Comparison of ENCODE assay signal across 17 cellular contexts in genomic region chr7:7672545-7673239, GRCh38. TPM values are rescaled to one million over a fixed set of nuclear protein-coding genes. Genes with fewer than 3 reads are reported as not detected.
DNase-seq lines count a peak whose midpoint lies in the region; ATAC-seq and TF ChIP-seq lines count a peak whose summit lies in the region.
"Had no signal": no experiment of that assay in that cellular context is flagged by ENCODE, and none has a peak within 500 bp of the region (broad histone marks: within the 10 kb centered on the region; RNA-seq: fewer than 3 reads in every experiment).

No MANE protein-coding gene starts in this region.

- no peak overlapping the region for H3K27ac ChIP-seq in CD8-positive, alpha-beta memory T cell (ENCODE audit: low read depth, low read length)
- peak overlapping the region; percentile 55 for H3K27ac ChIP-seq in naive thymus-derived CD4-positive, alpha-beta T cell (ENCODE audit: low read depth, low read length)
- H3K27ac ChIP-seq in right lobe of liver = no peak overlapping the region
- H3K27ac ChIP-seq: 22Rv1, SJCRH30 had no signal

- TF ChIP-seq CTCF in right lobe of liver (IDR thresholded peaks at IDR 0.05) = no peak

- H3K27me3 ChIP-seq in CD8-positive, alpha-beta memory T cell (ENCODE audit: insufficient read depth, low read length, poor library complexity, severe bottlenecking) = no peaks in the 10 kb centered on the region
- no peaks in the 10 kb centered on the region for H3K27me3 ChIP-seq in naive thymus-derived CD4-positive, alpha-beta T cell (ENCODE audit: control insufficient read depth in 2 of 2, insufficient read depth in 2 of 2, low read length in 2 of 2)
- no peaks in the 10 kb centered on the region for H3K27me3 ChIP-seq in right lobe of liver
- H3K27me3 ChIP-seq: ascending aorta, SJCRH30 had no signal

- peaks cover 0 to 4% (median 0%) of the 10 kb centered on the region in 5 donors for H3K9me3 Mint-ChIP-seq in CD8-positive, alpha-beta memory T cell
- peaks cover 0 to 15% (median under 1%) of the 10 kb centered on the region in 11 donors for H3K9me3 Mint-ChIP-seq in naive thymus-derived CD4-positive, alpha-beta T cell

- CTCF ChIA-PET in CD8-positive, alpha-beta memory T cell (lab: Charles Lee) = no interaction called here
- CTCF ChIA-PET in naive thymus-derived CD4-positive, alpha-beta T cell (lab: Charles Lee) = no interaction called here

- H3K4me1 Mint-ChIP-seq in CD8-positive, alpha-beta memory T cell = peaks cover 20 to 49% (median 46%) of the 10 kb centered on the region in 3 donors
- H3K4me1 Mint-ChIP-seq in T-helper 17 cell = peaks cover 19% of the 10 kb centered on the region
- H3K4me1 Mint-ChIP-seq in naive thymus-derived CD4-positive, alpha-beta T cell = peaks cover 21 to 68% (median 59%) of the 10 kb centered on the region in 7 donors

- H3K4me3 ChIP-seq in CD8-positive, alpha-beta memory T cell (ENCODE audit: low read length) = no peak overlapping the region
- H3K4me3 ChIP-seq in naive thymus-derived CD4-positive, alpha-beta T cell (ENCODE audit: low read length) = no peak overlapping the region
- no peak overlapping the region for H3K4me3 ChIP-seq in right lobe of liver
- H3K4me3 ChIP-seq: ascending aorta, SJCRH30 had no signal

- no peaks in the 10 kb centered on the region for H3K27me3 Mint-ChIP-seq in CD8-positive, alpha-beta memory T cell
- H3K27me3 Mint-ChIP-seq in T-helper 17 cell = no peaks in the 10 kb centered on the region
- H3K27me3 Mint-ChIP-seq in naive thymus-derived CD4-positive, alpha-beta T cell = no peaks in the 10 kb centered on the region

- WGBS in right lobe of liver (ENCODE audit: insufficient coverage, low coverage, low lambda C conversion rate, missing lambda C conversion rate) = 69% methylated on average over 6 of the region's 6 CpGs

- H3K27ac Mint-ChIP-seq in CD8-positive, alpha-beta memory T cell = peak overlapping the region; percentile 9 to 83 (median 27)
- H3K27ac Mint-ChIP-seq in T-helper 17 cell = peak overlapping the region; percentile 62
- H3K27ac Mint-ChIP-seq in naive thymus-derived CD4-positive, alpha-beta T cell = peak overlapping the region; percentile 30 to 90 (median 79)

- peaks cover 20% of the 10 kb centered on the region for H3K4me1 ChIP-seq in CD8-positive, alpha-beta memory T cell (ENCODE audit: insufficient read depth, low read length)
- H3K4me1 ChIP-seq in naive thymus-derived CD4-positive, alpha-beta T cell (ENCODE audit: control insufficient read depth in 2 of 2, insufficient read depth in 2 of 2, low read length in 2 of 2) = no peaks in the 10 kb centered on the region
- no peaks in the 10 kb centered on the region for H3K4me1 ChIP-seq in right lobe of liver
- H3K4me1 ChIP-seq: SJCRH30 had no signal

- no peaks in the 10 kb centered on the region for H3K9me3 ChIP-seq in CD8-positive, alpha-beta memory T cell (ENCODE audit: low read length)
- H3K9me3 ChIP-seq in T-helper 17 cell (ENCODE audit: control insufficient read depth, low read length, poor library complexity, severe bottlenecking) (no peaks in the 10 kb centered on the region), right lobe of liver (no peaks in the 10 kb centered on the region)
- H3K9me3 ChIP-seq in naive thymus-derived CD4-positive, alpha-beta T cell (ENCODE audit: control insufficient read depth in 2 of 3, low read length in 3 of 3) = no peaks in the 10 kb centered on the region
- H3K9me3 ChIP-seq: ascending aorta, SJCRH30 had no signal

- TF ChIP-seq POLR2A in right lobe of liver (IDR thresholded peaks at IDR 0.05) = no peak

- peaks cover 8 to 37% (median 25%) of the 10 kb centered on the region in 3 donors for H3K36me3 Mint-ChIP-seq in CD8-positive, alpha-beta memory T cell
- peaks cover 7% of the 10 kb centered on the region for H3K36me3 Mint-ChIP-seq in T-helper 17 cell (ENCODE audit: low read depth)
- peaks cover 8 to 39% (median 31%) of the 10 kb centered on the region in 5 donors for H3K36me3 Mint-ChIP-seq in naive thymus-derived CD4-positive, alpha-beta T cell

- H3K36me3 ChIP-seq in CD8-positive, alpha-beta memory T cell (ENCODE audit: insufficient read depth, low read length) = peaks cover 5% of the 10 kb centered on the region
- H3K36me3 ChIP-seq in naive thymus-derived CD4-positive, alpha-beta T cell (ENCODE audit: control insufficient read depth in 2 of 3, insufficient read depth in 3 of 3, low read length in 3 of 3) = peaks cover 0 to 17% (median 7%) of the 10 kb centered on the region in 3 experiments
- no peaks in the 10 kb centered on the region for H3K36me3 ChIP-seq in right lobe of liver
- H3K36me3 ChIP-seq: ascending aorta had no signal

- POLR2A ChIA-PET in CD8-positive, alpha-beta memory T cell (lab: Charles Lee) = no interaction called here
- POLR2A ChIA-PET in naive thymus-derived CD4-positive, alpha-beta T cell (lab: Charles Lee) = no interaction called here

- no peak overlapping the region for H3K4me3 Mint-ChIP-seq in CD8-positive, alpha-beta memory T cell
- H3K4me3 Mint-ChIP-seq in T-helper 17 cell = peak overlapping the region; percentile 72
- H3K4me3 Mint-ChIP-seq in naive thymus-derived CD4-positive, alpha-beta T cell = peak overlapping the region in 9 of 10 donors; percentile 40 to 74 (median 65)

- ATAC-seq in T-helper 17 cell (peak; percentile 39), right lobe of liver (no peak), left ventricle myocardium superior (no peak)
- ATAC-seq in naive thymus-derived CD4-positive, alpha-beta T cell = no peak
- ATAC-seq: HCT116, sciatic nerve had no signal

- DNase-seq in NOMO-1 treated with DMSO at 0.1 percent for 48 hours (lab: John Stamatoyannopoulos, UW; ENCODE audit: unreplicated experiment) (peak; percentile 6), NOMO-1 treated with dmso at 0.1 percent for 144 hours (lab: John Stamatoyannopoulos, UW; ENCODE audit: unreplicated experiment) (no peak), T-helper 17 cell (no peak), right lobe of liver (no peak), left ventricle myocardium superior (no peak)
- no peak for DNase-seq in CD8-positive, alpha-beta memory T cell
- no peak for DNase-seq in naive thymus-derived CD4-positive, alpha-beta T cell
- no peak for DNase-seq in activated effector memory CD4-positive, alpha-beta T cell treated with anti-CD3 and anti-CD28 coated beads, Interleukin-2, amount 50 U/mL, for 16 hours
- DNase-seq: activated CD8-positive, alpha-beta memory T cell treated with anti-CD3 and anti-CD28 coated beads, Interleukin-2, amount 50 U/mL, for 48 hours; IMR-90; mammary epithelial cell; NCI-H1105; SJCRH30 had no signal

- intact Hi-C loops in naive thymus-derived CD4-positive, alpha-beta T cell (cut with micrococcal nuclease) = loop anchor here in 1 of 2 donors (1.0 kb wide), 1 partner anchor 9 kb away; no protein-coding TSS in a partner anchor
- intact Hi-C loops in right lobe of liver (cut with DNase I) = no loop called here
- intact Hi-C loops in left ventricle myocardium superior (cut with micrococcal nuclease) = no loop called here

RNA-seq across cellular contexts. Expression of gene UMAD1, which starts 32.1 kb away (rescaled TPM):
- total RNA-seq in CD8-positive, alpha-beta memory T cell = 10 to 100 TPM; 13.5 to 14.8 TPM
- polyA plus RNA-seq in CD8-positive, alpha-beta memory T cell = 27.4 TPM
- 10 to 100 TPM; 10.9 to 15.0 TPM for total RNA-seq in T-helper 17 cell
- 10 to 100 TPM; 11.4 to 28.5 (median 14.5) TPM for total RNA-seq in naive thymus-derived CD4-positive, alpha-beta T cell
- 10 to 100 TPM; 26.7 to 28.6 TPM for polyA plus RNA-seq in naive thymus-derived CD4-positive, alpha-beta T cell
- 10 to 100 TPM in 2 of 6 experiments, 1 to 10 TPM in 4; 7.6 to 15.3 (median 9.5) TPM for total RNA-seq in right lobe of liver
- 14.4 TPM for total RNA-seq in left ventricle myocardium superior

RNA-seq across cellular contexts. Expression of gene RPA3, which starts 45.7 kb away (rescaled TPM):
- total RNA-seq in CD8-positive, alpha-beta memory T cell = 100 to 1,000 TPM; 145 to 149 TPM
- 94.9 TPM for polyA plus RNA-seq in CD8-positive, alpha-beta memory T cell
- total RNA-seq in T-helper 17 cell = 10 to 100 TPM; 27.0 to 34.9 TPM
- total RNA-seq in naive thymus-derived CD4-positive, alpha-beta T cell = 10 to 100 TPM; 20.0 to 73.6 (median 26.8) TPM
- polyA plus RNA-seq in naive thymus-derived CD4-positive, alpha-beta T cell = 10 to 100 TPM; 55.7 to 96.9 TPM
- total RNA-seq in right lobe of liver = 10 to 100 TPM; 11.3 to 22.3 (median 21.4) TPM
- 25.2 TPM for total RNA-seq in left ventricle myocardium superior

Comparison
In these comparisons a context has a peak if more than half of its experiments do, and no peak if none do; other contexts are left out.
1. H3K27ac Mint-ChIP-seq: peak in every context shown above with its lines; median percentile 79 in naive thymus-derived CD4-positive, alpha-beta T cell; 62 in T-helper 17 cell; 27 in CD8-positive, alpha-beta memory T cell.
2. H3K4me3 Mint-ChIP-seq: peak in T-helper 17 cell (single experiment) and naive thymus-derived CD4-positive, alpha-beta T cell (9 of 10); none in CD8-positive, alpha-beta memory T cell (0 of 7).